ENCODE assay signal across 8 cellular contexts in genomic region chr1:222712253-222713090, GRCh38. TPM values are rescaled to one million over a fixed set of nuclear protein-coding genes. Genes with fewer than 3 reads are reported as not detected.
DNase-seq lines count a peak whose midpoint lies in the region; ATAC-seq and TF ChIP-seq lines count a peak whose summit lies in the region.

Gene AIDA, minus strand, starts transcription at chr1:222712491. Its CDS starts 174 bp downstream, at chr1:222712317.
Gene BROX, plus strand, starts transcription at chr1:222712564. Its CDS starts 3,136 bp downstream, at chr1:222715700.

- WGBS in adrenal gland, 4 donors, result 0 to 3% (median 1%) methylated on average over 16 to 53 of the region's 62 CpGs
- WGBS in heart left ventricle, 4 donors, result 0 to 4% (median 2%) methylated on average over 25 to 56 of the region's 62 CpGs

- H3K4me3 ChIP-seq in adrenal gland (peak within 1 kb of the TSS; percentile 67 to 97 (median 88)), heart left ventricle (peak within 1 kb of the TSS; percentile 50 to 96 (median 77)), upper lobe of right lung (peak within 1 kb of the TSS; percentile 96)

- in situ Hi-C loops in GM13977 (cut with MboI; ENCODE audit: low pct_unique_long_range_greater_than_20kb, low sequenced_read_pairs, unreplicated experiment), result no loop called here

- no peaks in the 10 kb centered on the region for H3K27me3 Mint-ChIP-seq in progenitor cell of endocrine pancreas

- peak; percentile 44 to 72 for TF ChIP-seq POLR2A in adrenal gland (IDR thresholded peaks at IDR 0.05)
- peak in 1 of 2 donors; percentile 64 for TF ChIP-seq POLR2A in heart left ventricle (IDR thresholded peaks at IDR 0.05)

- peaks cover 0 to 19% of the 10 kb centered on the region in 2 donors for H3K36me3 ChIP-seq in adrenal gland (replicated peaks in 1 of 2)
- peaks cover 0 to 29% (median 24%) of the 10 kb centered on the region in 9 donors for H3K36me3 ChIP-seq in heart left ventricle
- peaks cover 25% of the 10 kb centered on the region for H3K36me3 ChIP-seq in upper lobe of right lung

- H3K4me1 Mint-ChIP-seq in progenitor cell of endocrine pancreas (ENCODE audit: low read depth), result peaks cover 10% of the 10 kb centered on the region

- peaks cover 0 to 22% of the 10 kb centered on the region in 2 donors for H3K4me1 ChIP-seq in adrenal gland (replicated peaks in 1 of 2)
- H3K4me1 ChIP-seq in heart left ventricle, result peaks cover 0 to 41% (median 30%) of the 10 kb centered on the region in 12 donors
- H3K4me1 ChIP-seq in upper lobe of right lung, result peaks cover 22% of the 10 kb centered on the region

- no peaks in the 10 kb centered on the region for H3K9me3 ChIP-seq in adrenal gland (replicated peaks in 1 of 3)
- H3K9me3 ChIP-seq in heart left ventricle, result no peaks in the 10 kb centered on the region
- H3K9me3 ChIP-seq in upper lobe of right lung, result no peaks in the 10 kb centered on the region

- DNase-seq in GM13977 (ENCODE audit: low spot score) (peak; percentile 93), NCI-H146 treated with DMSO at 0.1 percent for 48 hours (lab: John Stamatoyannopoulos, UW; ENCODE audit: unreplicated experiment) (peak; percentile 85), T-helper 1 cell (peak; percentile 86 to 93 (median 92)), adrenal gland (peak; percentile 92 to 96 (median 95)), heart left ventricle (peak; percentile 95 to 98 (median 96)), progenitor cell of endocrine pancreas (ENCODE audit: low spot score, unreplicated experiment) (peak; percentile 91), upper lobe of right lung (peak; percentile 97)

- H3K27ac Mint-ChIP-seq in progenitor cell of endocrine pancreas, result peak within 1 kb of the TSS; percentile 100

- intact Hi-C loops in adrenal gland (cut with DNase I) (loop anchor here in 1 of 2 donors (10.0 kb wide), 1 partner anchor 58 kb away; no protein-coding TSS in a partner anchor), heart left ventricle (cut with DNase I) (loop anchor here in 6 of 10 donors (2.0 to 10.0 kb wide), 7 partner anchors 68 to 248 kb away; no protein-coding TSS in a partner anchor), upper lobe of right lung (cut with DNase I) (no loop called here)

- peak; percentile 72 for ATAC-seq in HG02884 (IDR thresholded peaks at IDR 0.05; ENCODE audit: unreplicated experiment)
- ATAC-seq in heart left ventricle, result peak; percentile 90 to 96 (median 95)
- peak; percentile 95 for ATAC-seq in upper lobe of right lung

- H3K27me3 ChIP-seq in adrenal gland (no peaks in the 10 kb centered on the region), heart left ventricle (no peaks in the 10 kb centered on the region), upper lobe of right lung (no peaks in the 10 kb centered on the region)

- peaks cover 3% of the 10 kb centered on the region for H3K36me3 Mint-ChIP-seq in progenitor cell of endocrine pancreas (ENCODE audit: insufficient read depth)

- peak within 1 kb of the TSS; percentile 99 for H3K4me3 Mint-ChIP-seq in progenitor cell of endocrine pancreas (ENCODE audit: low read depth)

- H3K27ac ChIP-seq in adrenal gland, result peak within 1 kb of the TSS; percentile 93 to 99 (median 98)
- H3K27ac ChIP-seq in heart left ventricle, result peak within 1 kb of the TSS; percentile 93 to 100 (median 98)
- peak within 1 kb of the TSS; percentile 99 for H3K27ac ChIP-seq in upper lobe of right lung

- TF ChIP-seq CTCF in GM13977 (IDR thresholded peaks at IDR 0.05; ENCODE audit: extremely low read depth, insufficient read depth, missing control alignments), result no peak
- TF ChIP-seq CTCF in adrenal gland (IDR thresholded peaks at IDR 0.05), result no peak
- TF ChIP-seq CTCF in heart left ventricle (IDR thresholded peaks at IDR 0.05), result no peak
- TF ChIP-seq CTCF in progenitor cell of endocrine pancreas (IDR thresholded peaks at IDR 0.05; ENCODE audit: unreplicated experiment), result no peak
- TF ChIP-seq CTCF in upper lobe of right lung (IDR thresholded peaks at IDR 0.05), result no peak

- no peaks in the 10 kb centered on the region for H3K9me3 Mint-ChIP-seq in progenitor cell of endocrine pancreas (ENCODE audit: low read depth)

RNA-seq across cellular contexts. Expression of gene AIDA, which starts in this region (rescaled TPM):
- total RNA-seq in adrenal gland (10 to 100 TPM; 32.3 to 62.5 (median 49.1) TPM), heart left ventricle (10 to 100 TPM; 29.9 to 73.7 (median 49.2) TPM), progenitor cell of endocrine pancreas (57.8 and 62.3 TPM in 2 replicates), upper lobe of right lung (91.3 TPM)
- polyA plus RNA-seq in adrenal gland (10 to 100 TPM; 34.1 to 72.0 (median 49.1) TPM), heart left ventricle (10 to 100 TPM; 29.0 to 45.1 TPM)

RNA-seq across cellular contexts. Expression of gene BROX, which starts in this region (rescaled TPM):
- 10 to 100 TPM; 39.3 to 81.3 (median 43.3) TPM for total RNA-seq in adrenal gland
- polyA plus RNA-seq in adrenal gland, result 10 to 100 TPM; 14.1 to 29.4 (median 17.8) TPM
- total RNA-seq in heart left ventricle, result 10 to 100 TPM; 29.6 to 51.1 (median 36.7) TPM
- polyA plus RNA-seq in heart left ventricle, result 10 to 100 TPM; 10.1 to 13.8 TPM
- total RNA-seq in progenitor cell of endocrine pancreas, result 27.5 and 28.0 TPM in 2 replicates
- total RNA-seq in upper lobe of right lung, result 44.2 TPM

Comparison
In these comparisons a context has a peak if more than half of its experiments do, and no peak if none do; other contexts are left out.
1. Peak in every context shown above with its lines: DNase-seq, ATAC-seq, H3K4me3 ChIP-seq and H3K27ac ChIP-seq.